In the genomic region with DNA sequence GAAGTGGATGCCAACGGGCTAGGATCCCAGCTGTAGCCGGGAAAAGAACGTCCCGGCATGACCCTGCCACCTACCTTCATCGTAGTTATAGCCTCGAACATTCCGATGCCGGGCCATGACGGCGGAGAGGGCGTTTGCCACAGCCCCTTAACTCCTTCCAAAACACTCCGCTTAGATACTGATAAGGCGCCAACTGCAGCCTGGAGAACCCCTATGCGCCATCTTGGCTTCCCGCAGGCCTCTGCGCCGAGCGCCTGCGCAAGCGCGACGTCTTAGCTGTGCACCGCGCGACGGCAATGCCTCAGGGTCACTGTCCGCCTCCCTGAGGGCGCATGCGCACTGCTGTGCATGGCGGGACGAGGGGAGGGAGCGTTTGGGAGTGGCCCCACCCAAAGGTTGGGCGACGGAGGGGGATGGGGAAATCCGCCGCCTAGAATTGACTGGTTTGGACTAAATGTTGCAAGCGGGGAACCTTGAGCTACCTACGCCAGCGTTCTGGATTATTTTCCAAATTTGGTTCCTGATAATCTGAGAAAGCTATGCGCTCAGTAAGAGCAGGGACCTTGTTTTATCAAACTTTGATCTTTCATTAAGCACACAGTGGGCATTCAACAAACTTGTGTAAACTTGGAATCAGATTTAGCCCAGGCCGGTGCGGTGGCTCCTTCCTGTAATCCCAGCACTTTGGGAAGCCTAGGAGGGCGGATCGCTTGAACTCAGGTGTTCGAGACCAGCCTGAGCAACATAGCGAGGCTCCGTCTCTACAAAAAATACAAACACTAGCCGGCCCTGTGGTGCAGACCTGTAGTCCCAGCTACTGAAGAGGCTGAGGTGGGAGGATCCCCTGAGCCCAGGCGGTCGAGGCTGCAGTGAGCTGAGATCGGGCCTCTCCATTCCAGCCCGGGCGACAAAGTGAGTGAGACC, we compare ENCODE assay signal across 8 cellular contexts. TPM values are rescaled to one million over a fixed set of nuclear protein-coding genes. Genes with fewer than 3 reads are reported as not detected.
A peak's percentile ranks its signal among the peaks of the same experiment; 100 is the strongest.
DNase-seq lines count a peak whose midpoint lies in the region; ATAC-seq and TF ChIP-seq lines count a peak whose summit lies in the region.

Gene HBS1L (minus strand): TSS at position 248 of the 924 bp plus-strand sequence. CDS start 131 bp downstream, at position 117.

- TF ChIP-seq CTCF in VCaP (conservative IDR thresholded peaks at IDR 0.05) (no peak), breast epithelium (IDR thresholded peaks at IDR 0.05) (no peak)

- peaks cover 2% of the 10 kb centered on the region; the same call in 1 of the 2 replicates for H3K36me3 ChIP-seq in ACC112 (ENCODE audit: insufficient read depth, low read length)
- H3K36me3 ChIP-seq in breast epithelium = no peaks in the 10 kb centered on the region
- peaks cover 3% of the 10 kb centered on the region for H3K36me3 ChIP-seq in iPS-18a (ENCODE audit: control insufficient read depth, low read depth, low read length)
- no peaks in the 10 kb centered on the region for H3K36me3 ChIP-seq in skeletal muscle satellite cell (ENCODE audit: insufficient read depth, low read length)

- peak within 1 kb of the TSS; percentile 88 for H3K4me2 ChIP-seq in skeletal muscle satellite cell (ENCODE audit: low read length)

- H3K4me3 ChIP-seq in ACC112 (ENCODE audit: low read depth, low read length) (peak within 1 kb of the TSS; percentile 99), breast epithelium (peak within 1 kb of the TSS; percentile 67 to 82 (median 69)), iPS-18a (ENCODE audit: low read length) (peak within 1 kb of the TSS; percentile 91), skeletal muscle satellite cell (ENCODE audit: low read length) (peak within 1 kb of the TSS; percentile 91)

- DNase-seq in NCI-H2196 treated with DMSO at 0.1 percent for 48 hours (lab: John Stamatoyannopoulos, UW; ENCODE audit: unreplicated experiment) (peak; percentile 95), breast epithelium (ENCODE audit: low spot score in 2 of 2) (peak; percentile 95 to 96)

- H3K27me3 ChIP-seq in ACC112 (ENCODE audit: insufficient read depth, low read length) = no peaks in the 10 kb centered on the region
- H3K27me3 ChIP-seq in breast epithelium = no peaks in the 10 kb centered on the region
- H3K27me3 ChIP-seq in iPS-18a (ENCODE audit: control insufficient read depth, insufficient read depth, low read length) = no peaks in the 10 kb centered on the region
- no peaks in the 10 kb centered on the region for H3K27me3 ChIP-seq in skeletal muscle satellite cell (ENCODE audit: control insufficient read depth, insufficient read depth, low read length)

- ATAC-seq in GM18870 (IDR thresholded peaks at IDR 0.05; ENCODE audit: unreplicated experiment) = peak; percentile 89
- ATAC-seq in HG03135 (IDR thresholded peaks at IDR 0.05; ENCODE audit: unreplicated experiment) = peak; percentile 96

- H3K27ac ChIP-seq in ACC112 (ENCODE audit: low read depth, low read length) (peak within 1 kb of the TSS; percentile 78), VCaP (peak within 1 kb of the TSS; percentile 77), breast epithelium (peak within 1 kb of the TSS; percentile 88 to 92), iPS-18a (ENCODE audit: low read length) (peak within 1 kb of the TSS; percentile 89)

- H3K9me3 ChIP-seq in breast epithelium (no peaks in the 10 kb centered on the region), iPS-18a (ENCODE audit: control insufficient read depth, low read depth, low read length) (no peaks in the 10 kb centered on the region), skeletal muscle satellite cell (replicated peaks; ENCODE audit: low read length) (no peaks in the 10 kb centered on the region)

- TF ChIP-seq POLR2A in breast epithelium (IDR thresholded peaks at IDR 0.05) = peak; percentile 91

- peak within 1 kb of the TSS; percentile 95 for H3K9ac ChIP-seq in iPS-18a (ENCODE audit: low read length)
- H3K9ac ChIP-seq in skeletal muscle satellite cell (ENCODE audit: low read depth, low read length) = peak within 1 kb of the TSS; percentile 97

- H3K79me2 ChIP-seq in ACC112 (ENCODE audit: control insufficient read depth, insufficient read depth, low read length, unreplicated experiment) = peaks cover 45% of the 10 kb centered on the region

- H3K4me1 ChIP-seq in ACC112 (ENCODE audit: control insufficient read depth, insufficient read depth, low read length, unreplicated experiment) (no peaks in the 10 kb centered on the region), breast epithelium (peaks cover 0 to 4% of the 10 kb centered on the region in 2 donors), iPS-18a (ENCODE audit: control insufficient read depth, low read depth, low read length) (no peaks in the 10 kb centered on the region), skeletal muscle satellite cell (ENCODE audit: control insufficient read depth, insufficient read depth, low read length) (peaks cover 13% of the 10 kb centered on the region)

- H2AFZ ChIP-seq in ACC112 (ENCODE audit: low read length, unreplicated experiment) = peak within 1 kb of the TSS; percentile 94

- intact Hi-C loops in breast epithelium (cut with DNase I; ENCODE audit: low total_unique reads) = no loop called here

RNA-seq across cellular contexts. Expression of gene HBS1L, which starts in this region (rescaled TPM):
- total RNA-seq in breast epithelium = 10 to 100 TPM; 42.0 to 55.5 (median 52.0) TPM
- total RNA-seq in skeletal muscle satellite cell (2012; rRNA removed) = 69.0 and 69.5 TPM in 2 replicates

Comparison
In these comparisons a context has a peak if more than half of its experiments do, and no peak if none do; other contexts are left out.
1. Peak in every context shown above with its lines: DNase-seq, ATAC-seq, H3K4me3 ChIP-seq and H3K27ac ChIP-seq.